In the genomic region with DNA sequence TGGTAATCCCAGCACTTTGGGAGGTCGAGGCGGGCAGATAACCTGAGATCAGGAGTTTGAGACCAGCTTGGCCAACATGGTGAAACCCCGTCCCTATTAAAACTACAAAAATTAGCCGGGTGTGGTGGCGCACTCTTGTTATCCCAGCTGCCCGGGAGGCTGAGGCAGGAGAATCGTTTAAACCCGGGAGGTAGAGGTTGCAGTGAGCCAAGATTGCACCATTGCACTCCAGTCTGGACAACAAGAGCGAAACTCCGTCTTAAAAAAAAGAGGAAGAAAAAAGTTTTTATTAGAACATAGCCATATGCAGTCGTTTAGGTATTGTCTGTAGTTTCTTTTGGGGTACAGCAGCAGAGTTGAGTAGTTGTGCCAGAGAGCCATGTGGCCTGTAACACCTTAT, we compare ENCODE assay signal across 11 cellular contexts. TPM values are rescaled to one million over a fixed set of nuclear protein-coding genes. Genes with fewer than 3 reads are reported as not detected.
DNase-seq lines count a peak whose midpoint lies in the region; ATAC-seq and TF ChIP-seq lines count a peak whose summit lies in the region.
"Had no signal": no experiment of that assay in that cellular context is flagged by ENCODE, and none has a peak within 500 bp of the region (broad histone marks: within the 10 kb centered on the region; RNA-seq: fewer than 3 reads in every experiment).

No MANE protein-coding gene starts in this region.

- H3K27me3 ChIP-seq in GM23248 (replicated peaks; ENCODE audit: insufficient read depth): no peaks in the 10 kb centered on the region
- H3K27me3 ChIP-seq: testis had no signal

- no peaks in the 10 kb centered on the region for H3K36me3 ChIP-seq in GM23248 (ENCODE audit: low read depth)

- peak overlapping the region; percentile 94; the same call in 1 of the 2 replicates for H3K9ac ChIP-seq in GM23248

- ATAC-seq in naive B cell (ENCODE audit: low read depth in 2 of 2) (no peak), GM18519 (IDR thresholded peaks at IDR 0.05; ENCODE audit: low FRiP score, unreplicated experiment) (no peak), left cardiac atrium (no peak)
- ATAC-seq: mucosa of descending colon had no signal

- peak overlapping the region in 5 of 6 donors; percentile 54 to 92 (median 84) for H3K27ac Mint-ChIP-seq in naive B cell

- in situ Hi-C loops in GM23248 (cut with MboI): no loop called here

- H3K9me2 ChIP-seq in GM23248 (ENCODE audit: insufficient read depth): no peaks in the 10 kb centered on the region

- no peak overlapping the region for H3K27ac ChIP-seq in GM23248

- H3K4me1 Mint-ChIP-seq in naive B cell: peaks cover 37 to 66% (median 51%) of the 10 kb centered on the region in 3 donors

- H3F3A ChIP-seq in GM23248 (ENCODE audit: insufficient read depth): peaks cover 7% of the 10 kb centered on the region; the same call in 1 of the 2 replicates

- peak overlapping the region in 7 of 8 donors; percentile 34 to 96 (median 74) for H3K4me3 Mint-ChIP-seq in naive B cell

- WGBS in GM23248 (ENCODE audit: low coverage in 1 of 2, low lambda C conversion rate in 2 of 2, missing lambda C conversion rate in 2 of 2), 2 experiments: 84 to 85% methylated on average over 11 of the region's 11 CpGs

- TF ChIP-seq CTCF in GM10266 (IDR thresholded peaks at IDR 0.05; ENCODE audit: control insufficient read depth, insufficient read depth, low read depth, missing control alignments): no peak

- no peaks in the 10 kb centered on the region for H3K36me3 Mint-ChIP-seq in naive B cell

- H4K20me1 ChIP-seq in GM23248 (ENCODE audit: insufficient read depth): peaks cover 6% of the 10 kb centered on the region; the same call in 1 of the 2 replicates

- intact Hi-C loops in left cardiac atrium (cut with DNase I): no loop called here

- no peak overlapping the region for H2AFZ ChIP-seq in GM23248

- H3K79me2 ChIP-seq in GM23248 (ENCODE audit: insufficient read depth): peaks cover 70% of the 10 kb centered on the region

- no peaks in the 10 kb centered on the region for H3K9me3 ChIP-seq in GM23248 (ENCODE audit: low read depth)
- H3K9me3 ChIP-seq: mucosa of descending colon, testis had no signal

- H3K4me2 ChIP-seq in GM23248 (ENCODE audit: unreplicated experiment): no peak overlapping the region

- no peaks in the 10 kb centered on the region for H3K9me3 Mint-ChIP-seq in naive B cell

- no peak overlapping the region for H3K4me3 ChIP-seq in GM23248
- H3K4me3 ChIP-seq: mucosa of descending colon had no signal

- H3K27me3 Mint-ChIP-seq in naive B cell: no peaks in the 10 kb centered on the region

- peaks cover 23% of the 10 kb centered on the region for H3K4me1 ChIP-seq in GM23248 (ENCODE audit: insufficient read depth)

- DNase-seq in CD1c-positive myeloid dendritic cell (ENCODE audit: extremely low spot score) (peak; percentile 69), GM23248 (no peak), SKM-1 (lab: John Stamatoyannopoulos, UW; ENCODE audit: unreplicated experiment) (peak; percentile 9), naive B cell (peak; percentile 15), GM10266 (ENCODE audit: extremely low spot score) (no peak), activated gamma-delta T cell (lab: John Stamatoyannopoulos, UW) (no peak), left cardiac atrium (no peak)
- DNase-seq: mucosa of descending colon, NCI-H69, testis had no signal

RNA-seq across cellular contexts. Expression of gene ADIPOR2, which starts 2.0 kb away (rescaled TPM):
- 18.8 TPM in 2 replicates for total RNA-seq in GM23248 (2014; rRNA removed; shearing (Covaris generic))
- 4.2 and 4.9 TPM in 2 replicates for polyA plus RNA-seq in GM23248 (2016; fragmentation: Nextera tagmentation; extraction: Ambion mirVana)
- 1 to 10 TPM; 2.4 to 4.2 (median 3.7) TPM for polyA plus RNA-seq in naive B cell (ENCODE audit: low read depth in 6 of 6)
- total RNA-seq in left cardiac atrium: 10 to 100 TPM; 50.3 to 53.1 TPM

Comparison
In these comparisons a context has a peak if more than half of its experiments do, and no peak if none do; other contexts are left out.
1. DNase-seq: peak in CD1c-positive myeloid dendritic cell (single experiment), SKM-1 (single experiment) and naive B cell (single experiment); none in GM23248 (single experiment), GM10266 (single experiment), activated gamma-delta T cell (single experiment) and left cardiac atrium (single experiment).